Comparison of ENCODE assay signal across 8 cellular contexts in the genomic region with DNA sequence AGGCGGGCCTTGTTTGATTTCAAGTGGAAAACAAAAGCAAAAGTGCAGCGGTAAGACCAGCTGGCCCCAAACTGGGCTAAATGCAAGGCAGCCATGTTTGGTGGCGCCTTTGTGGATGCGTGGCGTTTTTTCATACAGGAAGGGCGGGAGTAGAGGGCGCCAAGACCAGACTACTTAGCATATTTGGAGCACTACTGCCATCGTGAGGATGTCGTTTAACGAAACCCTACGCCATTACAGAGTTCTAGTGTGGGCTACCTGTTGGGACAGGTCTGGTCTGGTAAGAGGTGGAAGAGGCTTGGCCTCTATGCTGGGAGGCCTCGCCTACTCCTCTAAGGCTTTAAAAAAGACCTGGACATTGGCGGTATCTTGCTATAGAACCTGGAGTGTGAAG.
DNase-seq lines count a peak whose midpoint lies in the region; ATAC-seq and TF ChIP-seq lines count a peak whose summit lies in the region.

No MANE protein-coding gene starts in this region.

- no peaks in the 10 kb centered on the region for H3K36me3 ChIP-seq in vagina

- ATAC-seq in HG02763 (IDR thresholded peaks at IDR 0.05; ENCODE audit: unreplicated experiment) (peak; percentile 72), left cardiac atrium (peak in 1 of 2 donors; percentile 92), HG02938 (IDR thresholded peaks at IDR 0.05; ENCODE audit: unreplicated experiment) (no peak)
- ATAC-seq in stimulated activated memory B cell treated with anti-CD40 and anti-IgM and Interleukin-4, amounts not matched to agents 10 μg/mL and 1 μg/mL and 100 μg/mL, for 72 hours = no peak

- no peak for TF ChIP-seq POLR2A in vagina (IDR thresholded peaks at IDR 0.05)

- H3K4me3 ChIP-seq in vagina = peak overlapping the region; percentile 42 to 45

- in situ Hi-C loops in SK-MEL-5 (cut with HindIII; ENCODE audit: low pct_unique_long_range_greater_than_20kb, low sequenced_read_pairs) = no loop called here

- H3K36me3 Mint-ChIP-seq in stimulated activated memory B cell treated with anti-CD40 and anti-IgM and Interleukin-4, amounts not matched to agents 10 μg/mL and 1 μg/mL and 100 μg/mL, for 72 hours = no peaks in the 10 kb centered on the region

- no peaks in the 10 kb centered on the region for H3K27me3 ChIP-seq in vagina

- H3K4me1 Mint-ChIP-seq in stimulated activated memory B cell treated with anti-CD40 and anti-IgM and Interleukin-4, amounts not matched to agents 10 μg/mL and 1 μg/mL and 100 μg/mL, for 72 hours = no peaks in the 10 kb centered on the region

- intact Hi-C loops in left cardiac atrium (cut with DNase I) (no loop called here), vagina (cut with DNase I) (loop anchor here (5.0 to 10.0 kb wide), 2 partner anchors 48 to 85 kb away; no protein-coding TSS in a partner anchor)

- no peaks in the 10 kb centered on the region for H3K9me3 Mint-ChIP-seq in stimulated activated memory B cell treated with anti-CD40 and anti-IgM and Interleukin-4, amounts not matched to agents 10 μg/mL and 1 μg/mL and 100 μg/mL, for 72 hours

- peak overlapping the region; percentile 79 for H3K27ac ChIP-seq in vagina

- DNase-seq in DMS79 (lab: John Stamatoyannopoulos, UW) = peak; percentile 88
- peak; percentile 95 for DNase-seq in SK-MEL-5 (ENCODE audit: low read depth, low spot score)
- peak; percentile 89 for DNase-seq in left cardiac atrium
- peak in 1 of 2 donors; percentile 94 for DNase-seq in vagina (ENCODE audit: extremely low spot score in 2 of 2)
- no peak for DNase-seq in activated CD4-positive, alpha-beta T cell treated with anti-CD3 and anti-CD28 coated beads for 48 hours

- H3K27ac Mint-ChIP-seq in stimulated activated memory B cell treated with anti-CD40 and anti-IgM and Interleukin-4, amounts not matched to agents 10 μg/mL and 1 μg/mL and 100 μg/mL, for 72 hours = no peak overlapping the region

- no peak overlapping the region for H3K4me3 Mint-ChIP-seq in stimulated activated memory B cell treated with anti-CD40 and anti-IgM and Interleukin-4, amounts not matched to agents 10 μg/mL and 1 μg/mL and 100 μg/mL, for 72 hours

- peak; percentile 19 to 72 (median 42) for TF ChIP-seq CTCF in vagina (IDR thresholded peaks at IDR 0.05)

- H3K9me3 ChIP-seq in vagina = no peaks in the 10 kb centered on the region

- no peaks in the 10 kb centered on the region for H3K27me3 Mint-ChIP-seq in stimulated activated memory B cell treated with anti-CD40 and anti-IgM and Interleukin-4, amounts not matched to agents 10 μg/mL and 1 μg/mL and 100 μg/mL, for 72 hours

- H3K4me1 ChIP-seq in vagina = no peaks in the 10 kb centered on the region
